In the genomic region with DNA sequence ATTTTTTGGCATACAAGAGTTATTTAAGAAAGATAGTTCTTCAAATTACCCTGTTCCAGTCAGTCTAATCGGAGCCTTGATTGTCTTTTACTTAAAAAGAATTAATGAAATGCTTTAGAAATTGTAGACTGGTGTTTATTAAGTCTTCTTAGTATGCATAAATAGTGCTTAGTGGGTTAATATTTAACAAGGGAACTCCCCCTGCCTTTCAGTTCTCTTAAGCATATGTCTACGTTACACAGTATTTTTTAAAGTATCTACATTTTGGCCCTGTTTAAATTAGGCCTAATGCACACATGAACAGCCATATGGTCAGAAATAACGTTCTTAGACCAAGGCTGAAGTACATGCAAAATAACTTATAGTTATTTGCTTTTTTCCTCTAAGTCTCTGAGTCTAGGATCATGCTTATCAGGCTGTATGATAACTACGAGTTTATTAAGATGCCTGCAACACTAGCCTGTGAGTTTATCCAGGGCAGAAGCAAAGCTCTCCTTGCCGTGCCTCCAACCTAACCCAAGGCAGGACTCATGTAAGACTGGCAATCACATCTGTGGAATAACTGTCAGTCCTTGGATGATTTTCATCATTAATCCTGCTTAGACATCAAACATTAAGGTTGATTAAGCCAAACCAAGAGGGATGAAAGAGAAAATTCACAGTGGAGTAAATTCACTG, we compare ENCODE assay signal across 10 cellular contexts. TPM values are rescaled to one million over a fixed set of nuclear protein-coding genes. Genes with fewer than 3 reads are reported as not detected.
DNase-seq lines count a peak whose midpoint lies in the region; ATAC-seq and TF ChIP-seq lines count a peak whose summit lies in the region.
"Had no signal": no experiment of that assay in that cellular context is flagged by ENCODE, and none has a peak within 500 bp of the region (broad histone marks: within the 10 kb centered on the region; RNA-seq: fewer than 3 reads in every experiment).

No MANE protein-coding gene starts in this region.

- H3K4me3 Mint-ChIP-seq in T-helper 1 cell treated with Interleukin-12 subunit alpha and Interleukin-12 subunit beta and Interleukin-4 antibody, amounts not matched to agents 30 μg/mL and 1 μg/mL, for 36 hours, result peak overlapping the region; percentile 95

- no peaks in the 10 kb centered on the region for H3K9me3 ChIP-seq in Loucy (ENCODE audit: insufficient read depth, low read depth, low read length)
- H3K9me3 ChIP-seq in psoas muscle, result no peaks in the 10 kb centered on the region
- no peaks in the 10 kb centered on the region for H3K9me3 ChIP-seq in gastrocnemius medialis
- H3K9me3 ChIP-seq: A549 had no signal

- no peak overlapping the region for H2AFZ ChIP-seq in Loucy (ENCODE audit: low read length)

- H3F3A ChIP-seq in Loucy (ENCODE audit: low read depth), result peaks cover 8% of the 10 kb centered on the region; the same call in 1 of the 2 replicates

- TF ChIP-seq CTCF in Loucy (conservative IDR thresholded peaks at IDR 0.05; ENCODE audit: low read length), result no peak
- no peak for TF ChIP-seq CTCF in psoas muscle (IDR thresholded peaks at IDR 0.05)
- TF ChIP-seq CTCF in gastrocnemius medialis (IDR thresholded peaks at IDR 0.05 in 4 of 5, conservative IDR thresholded peaks at IDR 0.05 in 1 of 5), result no peak

- H3K9me2 ChIP-seq in Loucy (replicated peaks; ENCODE audit: low read depth, low read length), result no peaks in the 10 kb centered on the region

- in situ Hi-C loops in gastrocnemius medialis (cut with MboI; ENCODE audit: low sequenced_read_pairs in 4 of 4), result loop anchor here in 1 of 4 donors (10.0 kb wide), 1 partner anchor 48 kb away; no protein-coding TSS in a partner anchor

- H3K4me2 ChIP-seq in Loucy (ENCODE audit: low read depth, low read length, poor library complexity, severe bottlenecking), result peak overlapping the region; percentile 97
- H3K4me2 ChIP-seq: A549 had no signal

- H3K79me2 ChIP-seq in Loucy (ENCODE audit: insufficient read depth, low read length), result peaks cover 97% of the 10 kb centered on the region

- intact Hi-C loops in psoas muscle (cut with DNase I) (no loop called here), gastrocnemius medialis (cut with DNase I; ENCODE audit: low total_unique reads) (no loop called here)

- H3K36me3 ChIP-seq in Loucy (ENCODE audit: insufficient read depth, low read length) (no peaks in the 10 kb centered on the region), psoas muscle (ENCODE audit: insufficient read depth in 1 of 2, low read depth in 1 of 2) (no peaks in the 10 kb centered on the region), gastrocnemius medialis (no peaks in the 10 kb centered on the region)

- H3K36me3 Mint-ChIP-seq in T-helper 1 cell treated with Interleukin-12 subunit alpha and Interleukin-12 subunit beta and Interleukin-4 antibody, amounts not matched to agents 30 μg/mL and 1 μg/mL, for 36 hours (ENCODE audit: low read depth), result peaks cover 64% of the 10 kb centered on the region

- H4K20me1 ChIP-seq in Loucy (ENCODE audit: insufficient read depth, low read length, poor library complexity, severe bottlenecking), result peaks cover 71% of the 10 kb centered on the region

- H3K4me1 ChIP-seq in Loucy (ENCODE audit: insufficient read depth, low read length, poor library complexity, severe bottlenecking), result peaks cover 76% of the 10 kb centered on the region
- peaks cover 49% of the 10 kb centered on the region for H3K4me1 ChIP-seq in psoas muscle
- peaks cover 29 to 47% of the 10 kb centered on the region in 2 donors for H3K4me1 ChIP-seq in gastrocnemius medialis
- H3K4me1 ChIP-seq: A549 had no signal

- H3K4me3 ChIP-seq in Loucy (ENCODE audit: low read length, poor library complexity, severe bottlenecking), result peak overlapping the region; percentile 96
- no peak overlapping the region for H3K4me3 ChIP-seq in psoas muscle
- no peak overlapping the region for H3K4me3 ChIP-seq in gastrocnemius medialis
- H3K4me3 ChIP-seq: A549 had no signal

- peak overlapping the region; percentile 20 for H3K27ac ChIP-seq in psoas muscle
- H3K27ac ChIP-seq in gastrocnemius medialis, result no peak overlapping the region
- H3K27ac ChIP-seq: A549 had no signal

- H3K27me3 ChIP-seq in Loucy (ENCODE audit: insufficient read depth, low read length, poor library complexity, severe bottlenecking) (no peaks in the 10 kb centered on the region), psoas muscle (ENCODE audit: insufficient read depth in 3 of 3, low read length in 2 of 3) (no peaks in the 10 kb centered on the region), gastrocnemius medialis (no peaks in the 10 kb centered on the region)

- no peak for TF ChIP-seq POLR2A in gastrocnemius medialis (IDR thresholded peaks at IDR 0.05)

- no peaks in the 10 kb centered on the region for H3K9me3 Mint-ChIP-seq in T-helper 1 cell treated with Interleukin-12 subunit alpha and Interleukin-12 subunit beta and Interleukin-4 antibody, amounts not matched to agents 30 μg/mL and 1 μg/mL, for 36 hours

- peak overlapping the region; percentile 39 for H3K9ac ChIP-seq in Loucy (ENCODE audit: low read depth, low read length, poor library complexity, severe bottlenecking)

- H3K27me3 Mint-ChIP-seq in T-helper 1 cell treated with Interleukin-12 subunit alpha and Interleukin-12 subunit beta and Interleukin-4 antibody, amounts not matched to agents 30 μg/mL and 1 μg/mL, for 36 hours (ENCODE audit: low read depth), result no peaks in the 10 kb centered on the region

- 53 to 65% (median 57%) methylated on average over 5 of the region's 5 CpGs for WGBS in psoas muscle, 3 donors

- no peak overlapping the region for H3K27ac Mint-ChIP-seq in T-helper 1 cell treated with Interleukin-12 subunit alpha and Interleukin-12 subunit beta and Interleukin-4 antibody, amounts not matched to agents 30 μg/mL and 1 μg/mL, for 36 hours

- DNase-seq in T-helper 1 cell, result no peak
- DNase-seq in psoas muscle, result no peak
- no peak for DNase-seq in activated gamma-delta T cell (lab: John Stamatoyannopoulos, UW)
- DNase-seq in gastrocnemius medialis, result no peak
- DNase-seq: foreskin melanocyte had no signal

- H3K4me1 Mint-ChIP-seq in T-helper 1 cell treated with Interleukin-12 subunit alpha and Interleukin-12 subunit beta and Interleukin-4 antibody, amounts not matched to agents 30 μg/mL and 1 μg/mL, for 36 hours (ENCODE audit: low read depth), result peaks cover 69% of the 10 kb centered on the region

- ATAC-seq in GM21786 (IDR thresholded peaks at IDR 0.05; ENCODE audit: unreplicated experiment) (peak; percentile 36), psoas muscle (no peak), HG03039 (IDR thresholded peaks at IDR 0.05; ENCODE audit: unreplicated experiment) (no peak), gastrocnemius medialis (no peak)
- ATAC-seq: A549 had no signal

RNA-seq across cellular contexts. Expression of gene BCL2, which starts 6.7 kb away (rescaled TPM):
- 10 to 100 TPM in 2 of 4 donors, 1 to 10 TPM in 2; 8.9 to 27.0 (median 14.5) TPM for total RNA-seq in psoas muscle
- polyA plus RNA-seq in psoas muscle, result 1 to 10 TPM; 1.1 to 8.3 (median 4.1) TPM
- total RNA-seq in gastrocnemius medialis, result 10 to 100 TPM in 2 of 4 donors, 1 to 10 TPM in 2; 6.2 to 20.4 (median 13.7) TPM

RNA-seq across cellular contexts. Expression of gene KDSR, which starts 54.1 kb away (rescaled TPM):
- total RNA-seq in psoas muscle (10 to 100 TPM; 17.6 to 33.0 (median 25.6) TPM), gastrocnemius medialis (10 to 100 TPM; 11.2 to 18.6 (median 14.4) TPM)
- polyA plus RNA-seq in psoas muscle, result 10 to 100 TPM; 10.4 to 23.9 (median 11.4) TPM
